22 cellular contexts compared by ENCODE assay signal in genomic region chr7:87231715-87232114, GRCh38. TPM values are rescaled to one million over a fixed set of nuclear protein-coding genes. Genes with fewer than 3 reads are reported as not detected.
DNase-seq lines count a peak whose midpoint lies in the region; ATAC-seq and TF ChIP-seq lines count a peak whose summit lies in the region.
"Had no signal": no experiment of that assay in that cellular context is flagged by ENCODE, and none has a peak within 500 bp of the region (broad histone marks: within the 10 kb centered on the region; RNA-seq: fewer than 3 reads in every experiment).

No MANE protein-coding gene starts in this region.

- peaks cover 0 to 8% (median 0%) of the 10 kb centered on the region in 12 donors for H3K4me1 ChIP-seq in heart left ventricle
- H3K4me1 ChIP-seq in testis: no peaks in the 10 kb centered on the region
- no peaks in the 10 kb centered on the region for H3K4me1 ChIP-seq in A673 (ENCODE audit: insufficient read depth, low read length, poor library complexity, severe bottlenecking)
- H3K4me1 ChIP-seq: A549, HAP-1 had no signal

- no peak overlapping the region for H3K4me3 ChIP-seq in heart left ventricle
- no peak overlapping the region for H3K4me3 ChIP-seq in fibroblast of the aortic adventitia (ENCODE audit: low read depth, low read length)
- H3K4me3 ChIP-seq in testis: no peak overlapping the region
- H3K4me3 ChIP-seq in A673 (ENCODE audit: low read depth, low read length, poor library complexity, severe bottlenecking): no peak overlapping the region
- H3K4me3 ChIP-seq: A549, body of pancreas, HAP-1, heart right ventricle, SK-N-MC, tibial nerve had no signal

- no peaks in the 10 kb centered on the region for H3K9me3 ChIP-seq in heart left ventricle
- no peaks in the 10 kb centered on the region for H3K9me3 ChIP-seq in testis
- H3K9me3 ChIP-seq in A673 (ENCODE audit: low read depth, low read length, poor library complexity, severe bottlenecking): no peaks in the 10 kb centered on the region
- H3K9me3 ChIP-seq: A549, BE2C, body of pancreas, HAP-1, heart right ventricle, tibial nerve had no signal

- H3K36me3 ChIP-seq in heart left ventricle (no peaks in the 10 kb centered on the region), testis (ENCODE audit: low read depth, missing control alignments) (no peaks in the 10 kb centered on the region), A673 (ENCODE audit: insufficient read depth, low read length, poor library complexity, severe bottlenecking) (no peaks in the 10 kb centered on the region)
- H3K36me3 ChIP-seq: BE2C, HAP-1, heart right ventricle, tibial nerve had no signal

- H3K27me3 ChIP-seq in heart left ventricle (no peaks in the 10 kb centered on the region), testis (no peaks in the 10 kb centered on the region), A673 (replicated peaks; ENCODE audit: insufficient read depth, low read depth, low read length, poor library complexity) (peaks cover 3% of the 10 kb centered on the region)
- H3K27me3 ChIP-seq: BE2C, body of pancreas, tibial nerve had no signal

- no peak overlapping the region for H3K27ac ChIP-seq in heart left ventricle
- H3K27ac ChIP-seq in testis: no peak overlapping the region
- H3K27ac ChIP-seq in A673 (ENCODE audit: low read depth, low read length, poor library complexity, severe bottlenecking): no peak overlapping the region
- H3K27ac ChIP-seq: A549, body of pancreas, heart right ventricle, SK-N-MC, tibial nerve had no signal

- POLR2A ChIA-PET in A673 (lab: Charles Lee; ENCODE audit: low non-redundant PET): no interaction called here

- peak; percentile 38 for ATAC-seq in Right ventricle myocardium superior (ENCODE audit: poor library complexity)
- ATAC-seq in heart left ventricle: no peak
- ATAC-seq in HG03460 (IDR thresholded peaks at IDR 0.05; ENCODE audit: unreplicated experiment): no peak
- ATAC-seq: A549, left colon had no signal

- intact Hi-C loops in Right ventricle myocardium superior (cut with DNase I): loop anchor here (5.0 kb wide), 1 partner anchor 289 kb away; no protein-coding TSS in a partner anchor
- intact Hi-C loops in heart left ventricle (cut with DNase I): loop anchor here in 2 of 10 donors (5.0 kb wide), 2 partner anchors 294 to 299 kb away; no protein-coding TSS in a partner anchor
- intact Hi-C loops in testis (cut with DNase I; ENCODE audit: low total_unique reads): loop anchor here (10.0 kb wide), 1 partner anchor 297 kb away; no protein-coding TSS in a partner anchor
- intact Hi-C loops in A673 (cut with micrococcal nuclease; ENCODE audit: unreplicated experiment): loop anchor here (10.0 kb wide), 1 partner anchor 177 kb away; the partner anchor contains the start of gene ELAPOR2

- no TSS peak for BruUV-seq in A673 (replicated peaks; lab: Mats Ljungman, UMichigan)

- CTCF ChIA-PET in A673 (lab: Charles Lee): no interaction called here

- TF ChIP-seq CTCF in heart left ventricle (IDR thresholded peaks at IDR 0.05) (no peak), fibroblast of the aortic adventitia (IDR thresholded peaks at IDR 0.05; ENCODE audit: insufficient read depth, low read length) (no peak), testis (IDR thresholded peaks at IDR 0.05) (no peak), A673 (conservative IDR thresholded peaks at IDR 0.05; ENCODE audit: low read depth, low read length) (no peak)

- DNase-seq in Right ventricle myocardium superior: no peak
- DNase-seq in heart left ventricle: no peak
- peak; percentile 89 for DNase-seq in NCI-H82 (lab: John Stamatoyannopoulos, UW)
- peak; percentile 46 for DNase-seq in fibroblast of the aortic adventitia (ENCODE audit: low read depth)
- peak; percentile 25 for DNase-seq in testis
- no peak for DNase-seq in A673 (ENCODE audit: low spot score)
- no peak for DNase-seq in MV-4-11 (lab: John Stamatoyannopoulos, UW)
- DNase-seq: activated CD4-positive, alpha-beta T cell treated with anti-CD3 and anti-CD28 coated beads, Interleukin-2, amount 50 U/mL, for 4 hours; activated naive CD4-positive, alpha-beta T cell treated with Interleukin-2 at 50 U/mL for 16 hours; CD8-positive, alpha-beta memory T cell; GF-D8; left colon; mesenchymal stem cell; naive B cell had no signal

- TF ChIP-seq POLR2A in heart left ventricle (IDR thresholded peaks at IDR 0.05): no peak
- no peak for TF ChIP-seq POLR2A in testis (IDR thresholded peaks at IDR 0.05)

RNA-seq across cellular contexts. Expression of gene TMEM243, which starts 12.2 kb away (rescaled TPM):
- total RNA-seq in Right ventricle myocardium superior (4.8 TPM), heart left ventricle (10 to 100 TPM in 2 of 9 donors, 1 to 10 TPM in 7; 1.8 to 13.1 (median 4.0) TPM), fibroblast of the aortic adventitia (ENCODE audit: low replicate concordance) (47.8 and 57.7 TPM in 2 replicates), testis (10 to 100 TPM; 21.9 to 26.3 TPM), A673 (2021) (24.5 and 25.8 TPM in 2 replicates)
- polyA plus RNA-seq in heart left ventricle (1 to 10 TPM; 7.0 to 8.1 TPM), testis (ENCODE audit: insufficient read depth, low read depth, low replicate concordance) (27.6 TPM)

Comparison
In these comparisons a context has a peak if more than half of its experiments do, and no peak if none do; other contexts are left out.
1. DNase-seq: peak in NCI-H82 (single experiment), fibroblast of the aortic adventitia (single experiment) and testis (single experiment); none in Right ventricle myocardium superior (single experiment), heart left ventricle (0 of 5), A673 (single experiment) and MV-4-11 (single experiment).